In genomic region chr19:8610041-8610927, GRCh38 we compare ENCODE assay signal across 8 cellular contexts. TPM values are rescaled to one million over a fixed set of nuclear protein-coding genes. Genes with fewer than 3 reads are reported as not detected.
DNase-seq lines count a peak whose midpoint lies in the region; ATAC-seq and TF ChIP-seq lines count a peak whose summit lies in the region.

ADAMTS10 (minus strand) TSS chr19:8610715; CDS start chr19:8605710, 5,005 bp downstream.

- H3K4me1 ChIP-seq in breast epithelium = peaks cover 0 to 3% of the 10 kb centered on the region in 2 donors
- H3K4me1 ChIP-seq in mammary epithelial cell (ENCODE audit: insufficient read depth, low read length) = no peaks in the 10 kb centered on the region
- H3K4me1 ChIP-seq in MM.1S (ENCODE audit: low read length) = no peaks in the 10 kb centered on the region

- H3K79me2 ChIP-seq in mammary epithelial cell (ENCODE audit: insufficient read depth, low read length) (no peaks in the 10 kb centered on the region), MM.1S (ENCODE audit: low read length) (no peaks in the 10 kb centered on the region)

- H3K4me3 ChIP-seq in breast epithelium (peak within 1 kb of the TSS; percentile 60 to 85 (median 66)), mammary epithelial cell (replicated peaks in 1 of 3; ENCODE audit: insufficient read depth in 1 of 3, low read depth in 2 of 3, low read length in 3 of 3) (no peak within 1 kb of the TSS), foreskin fibroblast (ENCODE audit: low read depth in 1 of 2, low read length in 2 of 2) (peak within 1 kb of the TSS; percentile 68 to 82), MM.1S (ENCODE audit: low read length) (no peak within 1 kb of the TSS)

- no peak within 1 kb of the TSS for H3K27ac Mint-ChIP-seq in activated T-helper 2 cell treated with anti-CD3 and anti-CD28 coated beads, Interferon-gamma antibody, Interleukin-2, Interleukin-4, amounts not matched to agents 10 μg/mL and 5 μg/mL and 100 μg/mL, durations not matched to agents 14 hours and 24 hours and 36 hours

- 15% methylated on average over 9 of the region's 74 CpGs for WGBS in mammary epithelial cell (ENCODE audit: low coverage, missing lambda C conversion rate)

- no peak within 1 kb of the TSS for H3K4me2 ChIP-seq in mammary epithelial cell (ENCODE audit: insufficient read depth, low read depth, low read length)
- no peak within 1 kb of the TSS for H3K4me2 ChIP-seq in MM.1S (ENCODE audit: low read depth, low read length)

- H3K9ac ChIP-seq in mammary epithelial cell (ENCODE audit: insufficient read depth, low read length) = no peak within 1 kb of the TSS
- no peak within 1 kb of the TSS for H3K9ac ChIP-seq in MM.1S (ENCODE audit: low read length)

- TF ChIP-seq CTCF in breast epithelium (IDR thresholded peaks at IDR 0.05) (no peak), mammary epithelial cell (conservative IDR thresholded peaks at IDR 0.05 in 1 of 2, IDR thresholded peaks at IDR 0.05 in 1 of 2; ENCODE audit: extremely low read depth in 1 of 2, insufficient read depth in 1 of 2, low read depth in 1 of 2, low read length in 2 of 2) (no peak), foreskin fibroblast (IDR thresholded peaks at IDR 0.05; ENCODE audit: low read depth, low read length) (no peak), omental fat pad (IDR thresholded peaks at IDR 0.05) (no peak), MM.1S (IDR thresholded peaks at IDR 0.05; ENCODE audit: low read length) (no peak)

- H3K27me3 Mint-ChIP-seq in activated T-helper 2 cell treated with anti-CD3 and anti-CD28 coated beads, Interferon-gamma antibody, Interleukin-2, Interleukin-4, amounts not matched to agents 10 μg/mL and 5 μg/mL and 100 μg/mL, durations not matched to agents 14 hours and 24 hours and 36 hours (ENCODE audit: low read depth) = peaks cover 21% of the 10 kb centered on the region

- no peak for TF ChIP-seq POLR2A in breast epithelium (IDR thresholded peaks at IDR 0.05)

- H3K36me3 Mint-ChIP-seq in activated T-helper 2 cell treated with anti-CD3 and anti-CD28 coated beads, Interferon-gamma antibody, Interleukin-2, Interleukin-4, amounts not matched to agents 10 μg/mL and 5 μg/mL and 100 μg/mL, durations not matched to agents 14 hours and 24 hours and 36 hours (ENCODE audit: low read depth) = no peaks in the 10 kb centered on the region

- peak within 1 kb of the TSS; percentile 73 for H3K4me3 Mint-ChIP-seq in activated T-helper 2 cell treated with anti-CD3 and anti-CD28 coated beads, Interferon-gamma antibody, Interleukin-2, Interleukin-4, amounts not matched to agents 10 μg/mL and 5 μg/mL and 100 μg/mL, durations not matched to agents 14 hours and 24 hours and 36 hours (ENCODE audit: low read depth)

- H3K27me3 ChIP-seq in breast epithelium (no peaks in the 10 kb centered on the region), mammary epithelial cell (ENCODE audit: insufficient read depth, low read length) (peaks cover 2% of the 10 kb centered on the region), MM.1S (replicated peaks; ENCODE audit: insufficient read depth, low read length) (peaks cover 59% of the 10 kb centered on the region)

- H3K27ac ChIP-seq in breast epithelium (peak within 1 kb of the TSS; percentile 57 to 89), mammary epithelial cell (ENCODE audit: insufficient read depth, low read depth, low read length) (no peak within 1 kb of the TSS), MM.1S (ENCODE audit: low read length) (no peak within 1 kb of the TSS)

- no peaks in the 10 kb centered on the region for H4K20me1 ChIP-seq in mammary epithelial cell (ENCODE audit: insufficient read depth, low read length)
- no peaks in the 10 kb centered on the region for H4K20me1 ChIP-seq in MM.1S (ENCODE audit: insufficient read depth, low read length)

- in situ Hi-C loops in mammary epithelial cell (cut with MboI; ENCODE audit: low sequenced_read_pairs in 2 of 2) = no loop called here

- no peaks in the 10 kb centered on the region for H3K9me3 Mint-ChIP-seq in activated T-helper 2 cell treated with anti-CD3 and anti-CD28 coated beads, Interferon-gamma antibody, Interleukin-2, Interleukin-4, amounts not matched to agents 10 μg/mL and 5 μg/mL and 100 μg/mL, durations not matched to agents 14 hours and 24 hours and 36 hours

- dilution Hi-C loops in mammary epithelial cell (cut with HindIII; ENCODE audit: low sequenced_read_pairs) = no loop called here

- no peaks in the 10 kb centered on the region for H3F3A ChIP-seq in MM.1S (ENCODE audit: insufficient read depth, low read length)

- intact Hi-C loops in breast epithelium (cut with DNase I; ENCODE audit: low total_unique reads) = no loop called here
- intact Hi-C loops in mammary epithelial cell (cut with micrococcal nuclease) = no loop called here
- intact Hi-C loops in activated T-helper 2 cell treated with anti-CD3 and anti-CD28 coated beads, Interferon-gamma antibody, Interleukin-2, Interleukin-4, amounts not matched to agents 10 μg/mL and 5 μg/mL and 100 μg/mL, durations not matched to agents 14 hours and 24 hours and 36 hours (cut with micrococcal nuclease) = no loop called here

- H2AFZ ChIP-seq in mammary epithelial cell (ENCODE audit: low read depth, low read length) = no peak within 1 kb of the TSS
- H2AFZ ChIP-seq in MM.1S (ENCODE audit: low read length) = no peak within 1 kb of the TSS

- peaks cover 11% of the 10 kb centered on the region for H3K4me1 Mint-ChIP-seq in activated T-helper 2 cell treated with anti-CD3 and anti-CD28 coated beads, Interferon-gamma antibody, Interleukin-2, Interleukin-4, amounts not matched to agents 10 μg/mL and 5 μg/mL and 100 μg/mL, durations not matched to agents 14 hours and 24 hours and 36 hours (ENCODE audit: low read depth)

- H3K36me3 ChIP-seq in breast epithelium (no peaks in the 10 kb centered on the region), mammary epithelial cell (ENCODE audit: insufficient read depth, low read length) (no peaks in the 10 kb centered on the region), MM.1S (replicated peaks; ENCODE audit: insufficient read depth, low read length) (no peaks in the 10 kb centered on the region)

- no peaks in the 10 kb centered on the region for H3K9me3 ChIP-seq in breast epithelium
- no peaks in the 10 kb centered on the region for H3K9me3 ChIP-seq in mammary epithelial cell (replicated peaks; ENCODE audit: insufficient read depth, low read length)
- H3K9me3 ChIP-seq in MM.1S (replicated peaks; ENCODE audit: insufficient read depth, low read length) = no peaks in the 10 kb centered on the region

- no peaks in the 10 kb centered on the region for H3K9me2 ChIP-seq in MM.1S (replicated peaks; ENCODE audit: insufficient read depth, low read length)

- no peak for ATAC-seq in omental fat pad (ENCODE audit: low FRiP score)
- no peak for ATAC-seq in GM19463 (IDR thresholded peaks at IDR 0.05; ENCODE audit: unreplicated experiment)

- CTCF ChIA-PET in mammary epithelial cell (lab: Charles Lee; ENCODE audit: low non-redundant PET) = no interaction called here

- no TSS peak for BruUV-seq in mammary epithelial cell (replicated peaks; lab: Mats Ljungman, UMichigan)

- no peak for DNase-seq in breast epithelium (ENCODE audit: low spot score in 2 of 2)
- DNase-seq in mammary epithelial cell = no peak
- no peak for DNase-seq in activated T-helper 2 cell treated with anti-CD3 and anti-CD28 coated beads, Interferon-gamma antibody, Interleukin-2, Interleukin-4, amounts not matched to agents 10 μg/mL and 5 μg/mL and 100 μg/mL, durations not matched to agents 14 hours and 24 hours and 36 hours (ENCODE audit: low spot score)
- DNase-seq in foreskin fibroblast = peak; percentile 9 to 40
- DNase-seq in omental fat pad (ENCODE audit: low spot score) = no peak
- DNase-seq in DMS114 treated with DMSO at 0.1 percent for 48 hours (lab: John Stamatoyannopoulos, UW; ENCODE audit: unreplicated experiment) = no peak
- DNase-seq in MM.1S = no peak

RNA-seq across cellular contexts. Expression of gene ADAMTS10, which starts in this region (rescaled TPM):
- 10 to 100 TPM; 23.4 to 68.2 (median 48.2) TPM for total RNA-seq in breast epithelium
- under 1 TPM in 1 of 2 donors, not detected in 1; 0.67 TPM for total RNA-seq in mammary epithelial cell
- polyA plus RNA-seq in mammary epithelial cell = not detected
- polyA minus RNA-seq in mammary epithelial cell = not detected
- total RNA-seq in activated T-helper 2 cell treated with anti-CD3 and anti-CD28 coated beads, Interferon-gamma antibody, Interleukin-2, Interleukin-4, amounts not matched to agents 10 μg/mL and 5 μg/mL and 100 μg/mL, durations not matched to agents 14 hours and 24 hours and 36 hours = 0.71 and 0.80 TPM in 2 replicates
- total RNA-seq in omental fat pad = 10 to 100 TPM; 16.7 to 46.7 (median 22.5) TPM

Comparison
In these comparisons a context has a peak if more than half of its experiments do, and no peak if none do; other contexts are left out.
1. H3K27ac ChIP-seq: peak in breast epithelium (2 of 2); none in mammary epithelial cell (single experiment) and MM.1S (single experiment).
2. H3K4me3 ChIP-seq: peak in breast epithelium (3 of 3) and foreskin fibroblast (2 of 2); none in mammary epithelial cell (0 of 3) and MM.1S (single experiment).
3. DNase-seq: peak in foreskin fibroblast (2 of 2); none in breast epithelium (0 of 2), mammary epithelial cell (single experiment), activated T-helper 2 cell treated with anti-CD3 and anti-CD28 coated beads, Interferon-gamma antibody, Interleukin-2, Interleukin-4, amounts not matched to agents 10 μg/mL and 5 μg/mL and 100 μg/mL, durations not matched to agents 14 hours and 24 hours and 36 hours (single experiment), omental fat pad (single experiment), DMS114 treated with DMSO at 0.1 percent for 48 hours (single experiment) and MM.1S (single experiment).